ENCODE assay signal across 33 cellular contexts in the genomic region with DNA sequence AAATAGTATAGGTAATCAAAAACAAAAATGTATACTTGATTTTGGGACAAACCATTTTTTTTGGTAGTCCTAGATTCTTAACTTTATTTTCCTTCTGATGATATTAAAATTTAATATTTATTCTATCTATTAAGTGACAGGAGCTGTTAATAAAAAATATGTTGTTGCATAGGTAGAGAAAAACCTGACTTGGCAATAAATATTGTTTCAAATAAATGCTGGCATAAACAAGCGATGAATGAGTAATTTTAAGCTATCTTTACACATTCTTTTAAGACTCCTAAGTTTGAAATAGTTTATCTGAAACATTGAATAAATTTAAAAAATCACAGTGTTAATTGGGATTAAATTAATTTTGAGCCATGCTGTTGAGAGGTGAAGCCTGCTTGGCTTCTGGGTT.
DNase-seq lines count a peak whose midpoint lies in the region; ATAC-seq, FAIRE-seq and TF ChIP-seq lines count a peak whose summit lies in the region.
"Had no signal": no experiment of that assay in that cellular context is flagged by ENCODE, and none has a peak within 500 bp of the region (broad histone marks: within the 10 kb centered on the region; RNA-seq: fewer than 3 reads in every experiment).

No MANE protein-coding gene starts in this region.

- H3K23ac ChIP-seq in IMR-90 (ENCODE audit: low read depth, low read length), result no peak overlapping the region

- TF ChIP-seq CTCF in HepG2 (CRISPR knock-in tag; IDR thresholded peaks at IDR 0.05), result no peak
- no peak for TF ChIP-seq CTCF in right lobe of liver (IDR thresholded peaks at IDR 0.05)
- no peak for TF ChIP-seq CTCF in IMR-90 (conservative IDR thresholded peaks at IDR 0.05; ENCODE audit: low read depth, low read length)
- TF ChIP-seq CTCF in K562 (IDR thresholded peaks at IDR 0.05 in 2 of 3, conservative IDR thresholded peaks at IDR 0.05 in 1 of 3; ENCODE audit: insufficient read depth in 2 of 3, low read depth in 1 of 3, low read length in 3 of 3), result no peak

- no peak overlapping the region for H3K56ac ChIP-seq in IMR-90 (ENCODE audit: extremely low read depth, insufficient read depth, low read length)

- no peak for TF ChIP-seq EP300 in HepG2 (IDR thresholded peaks at IDR 0.05; ENCODE audit: low read depth in 2 of 2, low read length in 2 of 2)
- no peak for TF ChIP-seq EP300 in HepG2 (CRISPR knock-in tag; IDR thresholded peaks at IDR 0.05; ENCODE audit: borderline replicate concordance)
- no peak for TF ChIP-seq EP300 in K562 (IDR thresholded peaks at IDR 0.05; ENCODE audit: low read length)

- dilution Hi-C loops in IMR-90 (cut with HindIII; ENCODE audit: low sequenced_read_pairs, unreplicated experiment), result no loop called here

- in situ Hi-C loops in HepG2 (cut with HindIII; ENCODE audit: extremely low pct_ligation_motif_present, low pct_unique_long_range_greater_than_20kb), result no loop called here
- in situ Hi-C loops in IMR-90 (cut with MboI; ENCODE audit: low sequenced_read_pairs), result no loop called here
- in situ Hi-C loops in K562 (cut with MboI), result no loop called here

- TF ChIP-seq RAD21 in HepG2 (CRISPR knock-in tag; IDR thresholded peaks at IDR 0.05) (no peak), IMR-90 (IDR thresholded peaks at IDR 0.05; ENCODE audit: low read length) (no peak), K562 (CRISPR knock-in tag; conservative IDR thresholded peaks at IDR 0.05 in 1 of 2, IDR thresholded peaks at IDR 0.05 in 1 of 2) (no peak)

- H2AK5ac ChIP-seq in IMR-90 (ENCODE audit: low read depth, low read length), result no peak overlapping the region

- DNase-seq in HepG2 (ENCODE audit: low spot score) (no peak), right lobe of liver (no peak), IMR-90 (no peak), K562 (ENCODE audit: extremely low read depth in 1 of 4, low spot score in 3 of 4) (no peak), globus pallidus (ENCODE audit: low spot score) (no peak)
- DNase-seq: 8988T; ACHN; AML-193; BE2C; C1 segment of cervical spinal cord; Caco-2; Calu3; CD4-positive, alpha-beta memory T cell; CD4-positive, alpha-beta T cell; CD4-positive, CD25-positive, alpha-beta regulatory T cell; CD8-positive, alpha-beta memory T cell; CD8-positive, alpha-beta T cell; COR-L47; DMS 273 treated with DMSO at 0.1 percent for 48 hours; DMS153; DMS53; DMS79; DMS79 treated with DMSO at 0.1 percent for 48 hours; DND-41; EL had no signal

- no peak overlapping the region for H3K18ac ChIP-seq in IMR-90 (ENCODE audit: low read depth, low read length)

- no peak overlapping the region for H2BK5ac ChIP-seq in IMR-90 (ENCODE audit: low read depth, low read length, poor library complexity, severe bottlenecking)

- H2AFZ ChIP-seq in HepG2 (ENCODE audit: low read length), result no peak overlapping the region
- no peak overlapping the region for H2AFZ ChIP-seq in IMR-90 (replicated peaks; ENCODE audit: low read length, poor library complexity)
- H2AFZ ChIP-seq in K562 (ENCODE audit: low read depth, low read length), result no peak overlapping the region

- H3K4me3 ChIP-seq in HepG2 (replicated peaks in 1 of 3; ENCODE audit: insufficient read depth in 1 of 3, low read depth in 2 of 3, low read length in 3 of 3) (no peak overlapping the region), right lobe of liver (no peak overlapping the region), IMR-90 (ENCODE audit: insufficient read depth, low read depth, low read length) (no peak overlapping the region), K562 (no peak overlapping the region)
- H3K4me3 ChIP-seq: A549; BLaER1; BLaER1 treated with 17β-estradiol and CSF1 and Interleukin-3, amounts not matched to agents 10 nM and 100 nM had no signal

- no peak overlapping the region for H3K4me2 ChIP-seq in HepG2 (ENCODE audit: low read depth, low read length)
- H3K4me2 ChIP-seq in IMR-90 (ENCODE audit: low read depth, low read length), result no peak overlapping the region
- H3K4me2 ChIP-seq in K562 (ENCODE audit: insufficient read depth, low read length), result no peak overlapping the region
- H3K4me2 ChIP-seq: A549; BLaER1; BLaER1 treated with 17β-estradiol and CSF1 and Interleukin-3, amounts not matched to agents 10 nM and 100 nM had no signal

- no peaks in the 10 kb centered on the region for H3K9me3 ChIP-seq in HepG2 (ENCODE audit: low read length)
- no peaks in the 10 kb centered on the region for H3K9me3 ChIP-seq in right lobe of liver
- no peaks in the 10 kb centered on the region for H3K9me3 ChIP-seq in IMR-90 (ENCODE audit: control insufficient read depth, insufficient read depth, low read length)
- no peaks in the 10 kb centered on the region for H3K9me3 ChIP-seq in K562 (replicated peaks; ENCODE audit: control insufficient read depth, insufficient read depth, low read depth, low read length)
- H3K9me3 ChIP-seq: A549, BE2C, Caco-2 had no signal

- BruUV-seq in HepG2 (replicated peaks; lab: Mats Ljungman, UMichigan) (no TSS peak), IMR-90 (replicated peaks; lab: Mats Ljungman, UMichigan) (no TSS peak), K562 (replicated peaks; lab: Mats Ljungman, UMichigan) (no TSS peak)

- TF ChIP-seq POLR2A in HepG2 (IDR thresholded peaks at IDR 0.05; ENCODE audit: insufficient read depth in 1 of 2, low read depth in 2 of 2, low read length in 2 of 2), result no peak
- TF ChIP-seq POLR2A in right lobe of liver (IDR thresholded peaks at IDR 0.05), result no peak
- TF ChIP-seq POLR2A in IMR-90 (IDR thresholded peaks at IDR 0.05; ENCODE audit: low read depth, low read length), result no peak
- no peak for TF ChIP-seq POLR2A in K562 (conservative IDR thresholded peaks at IDR 0.05)

- H2BK120ac ChIP-seq in IMR-90 (ENCODE audit: low read depth, low read length), result no peak overlapping the region

- H3K4ac ChIP-seq in IMR-90 (ENCODE audit: low read depth, low read length), result no peak overlapping the region

- H3K9ac ChIP-seq in HepG2 (ENCODE audit: insufficient read depth, low read depth, low read length) (no peak overlapping the region), IMR-90 (ENCODE audit: low read depth, low read length) (no peak overlapping the region), K562 (ENCODE audit: insufficient read depth in 1 of 2, low read depth in 2 of 2, low read length in 2 of 2) (no peak overlapping the region)
- H3K9ac ChIP-seq: BLaER1; BLaER1 treated with 17β-estradiol and CSF1 and Interleukin-3, amounts not matched to agents 10 nM and 100 nM had no signal

- H3K9me1 ChIP-seq in IMR-90 (ENCODE audit: insufficient read depth, low read length), result no peaks in the 10 kb centered on the region
- no peaks in the 10 kb centered on the region for H3K9me1 ChIP-seq in K562 (ENCODE audit: control insufficient read depth, insufficient read depth, low read length)

- no peak for FAIRE-seq in HepG2 (lab: Jason Lieb, UNC)
- FAIRE-seq in K562 (lab: Jason Lieb, UNC), result no peak
- FAIRE-seq: A204.1, A549, D721Med had no signal

- no peak overlapping the region for H2AK9ac ChIP-seq in IMR-90 (replicated peaks; ENCODE audit: low read depth, low read length, poor library complexity)

- H3K79me1 ChIP-seq in IMR-90 (ENCODE audit: low read depth in 1 of 2, low read length in 2 of 2), result no peaks in the 10 kb centered on the region

- H4K8ac ChIP-seq in IMR-90 (ENCODE audit: low read depth in 2 of 2, low read length in 2 of 2), result no peak overlapping the region

- no peak for ATAC-seq in HepG2
- ATAC-seq in right lobe of liver, result no peak
- ATAC-seq in IMR-90 (ENCODE audit: low read depth), result no peak
- ATAC-seq in K562, result no peak
- ATAC-seq in HG02588 (IDR thresholded peaks at IDR 0.05; ENCODE audit: unreplicated experiment), result no peak
- ATAC-seq: A549; CD8-positive, alpha-beta T cell had no signal

- no peak overlapping the region for H3K14ac ChIP-seq in IMR-90 (replicated peaks; ENCODE audit: low read depth, low read length)

- 45% methylated on average over 1 of the region's 1 CpG for WGBS in HepG2 (ENCODE audit: low lambda C conversion rate)
- 92% methylated on average over 1 of the region's 1 CpG for WGBS in right lobe of liver (ENCODE audit: insufficient coverage, low coverage, low lambda C conversion rate, missing lambda C conversion rate)
- WGBS in IMR-90 (ENCODE audit: extremely low coverage in 2 of 2, insufficient read length in 1 of 2), 2 experiments, result no CpG with 5 or more reads among the region's 1 CpG
- whole genome bisulfite sequencing in K562 (ENCODE audit: insufficient coverage, low coverage, missing lambda C conversion rate), result 0% methylated on average over 1 of the region's 1 CpG

- H3K4me1 ChIP-seq in HepG2 (ENCODE audit: insufficient read depth, low read length) (no peaks in the 10 kb centered on the region), right lobe of liver (peaks cover 0 to 8% (median 3%) of the 10 kb centered on the region in 4 donors), IMR-90 (ENCODE audit: control insufficient read depth, insufficient read depth, low read length) (no peaks in the 10 kb centered on the region), K562 (replicated peaks in 1 of 2; ENCODE audit: control insufficient read depth in 2 of 2, insufficient read depth in 2 of 2, low read length in 2 of 2) (no peaks in the 10 kb centered on the region)
- H3K4me1 ChIP-seq: A549; BE2C; BLaER1; BLaER1 treated with 17β-estradiol and CSF1 and Interleukin-3, amounts not matched to agents 10 nM and 100 nM; Caco-2 had no signal

- no peak overlapping the region for H2BK20ac ChIP-seq in IMR-90 (ENCODE audit: low read depth, low read length)

- H3K36me3 ChIP-seq in HepG2 (replicated peaks in 1 of 2; ENCODE audit: control insufficient read depth in 1 of 2, insufficient read depth in 2 of 2, low read length in 2 of 2), result no peaks in the 10 kb centered on the region
- H3K36me3 ChIP-seq in right lobe of liver, result no peaks in the 10 kb centered on the region
- no peaks in the 10 kb centered on the region for H3K36me3 ChIP-seq in IMR-90 (ENCODE audit: control insufficient read depth, insufficient read depth, low read length)
- H3K36me3 ChIP-seq in K562 (ENCODE audit: control insufficient read depth, insufficient read depth, low read length), result no peaks in the 10 kb centered on the region
- H3K36me3 ChIP-seq: BE2C; BLaER1; BLaER1 treated with 17β-estradiol and CSF1 and Interleukin-3, amounts not matched to agents 10 nM and 100 nM had no signal

- H2BK15ac ChIP-seq in IMR-90 (ENCODE audit: low read depth, low read length), result no peak overlapping the region

- no peak overlapping the region for H4K5ac ChIP-seq in IMR-90 (ENCODE audit: low read depth, low read length)

- CTCF ChIA-PET in HepG2 (lab: Yijun Ruan, JAX; ENCODE audit: low intra/inter-chr PET ratio, low total read pairs), result no interaction called here
- CTCF ChIA-PET in IMR-90 (lab: Yijun Ruan, JAX), result no interaction called here
- CTCF ChIA-PET in K562 (lab: Yijun Ruan, JAX; ENCODE audit: low intra/inter-chr PET ratio), result no interaction called here

- no peaks in the 10 kb centered on the region for H3K27me3 ChIP-seq in HepG2 (ENCODE audit: control insufficient read depth in 1 of 2, insufficient read depth in 2 of 2, low read length in 2 of 2)
- no peaks in the 10 kb centered on the region for H3K27me3 ChIP-seq in right lobe of liver
- peaks cover 2% of the 10 kb centered on the region; the same call in 1 of the 2 replicates for H3K27me3 ChIP-seq in IMR-90 (ENCODE audit: control insufficient read depth, insufficient read depth, low read length)
- no peaks in the 10 kb centered on the region for H3K27me3 ChIP-seq in K562 (ENCODE audit: control insufficient read depth in 2 of 2, insufficient read depth in 2 of 2, low read length in 2 of 2)
- H3K27me3 ChIP-seq: BE2C; BLaER1; BLaER1 treated with 17β-estradiol and CSF1 and Interleukin-3, amounts not matched to agents 10 nM and 100 nM had no signal

- H4K20me1 ChIP-seq in HepG2 (ENCODE audit: insufficient read depth, low read length), result no peaks in the 10 kb centered on the region
- no peaks in the 10 kb centered on the region for H4K20me1 ChIP-seq in IMR-90 (ENCODE audit: insufficient read depth, low read length)
- H4K20me1 ChIP-seq in K562 (replicated peaks; ENCODE audit: control insufficient read depth, insufficient read depth, low read length), result no peaks in the 10 kb centered on the region
- H4K20me1 ChIP-seq: BLaER1; BLaER1 treated with 17β-estradiol and CSF1 and Interleukin-3, amounts not matched to agents 10 nM and 100 nM had no signal

- H3K27ac ChIP-seq in HepG2 (ENCODE audit: extremely low read length, insufficient read depth, low read length), result no peak overlapping the region
- H3K27ac ChIP-seq in right lobe of liver, result no peak overlapping the region
- no peak overlapping the region for H3K27ac ChIP-seq in IMR-90 (ENCODE audit: insufficient read depth, low read length)
- no peak overlapping the region for H3K27ac ChIP-seq in K562 (ENCODE audit: extremely low read depth, low read depth, low read length)
- H3K27ac ChIP-seq: 22Rv1; A549; BLaER1; BLaER1 treated with 17β-estradiol and CSF1 and Interleukin-3, amounts not matched to agents 10 nM and 100 nM; C4-2B had no signal

- intact Hi-C loops in HepG2 (cut with micrococcal nuclease; ENCODE audit: unreplicated experiment), result no loop called here
- intact Hi-C loops in right lobe of liver (cut with DNase I), result no loop called here
- intact Hi-C loops in IMR-90 (cut with micrococcal nuclease), result no loop called here
- intact Hi-C loops in K562 (cut with micrococcal nuclease), result no loop called here

- POLR2A ChIA-PET in HepG2 (lab: Yijun Ruan, JAX) (no interaction called here), IMR-90 (lab: Charles Lee; ENCODE audit: unreplicated experiment) (no interaction called here), K562 (lab: Yijun Ruan, JAX) (no interaction called here)

- H4K91ac ChIP-seq in IMR-90 (ENCODE audit: insufficient read depth, low read depth, low read length), result no peak overlapping the region

- no peaks in the 10 kb centered on the region for H3K79me2 ChIP-seq in HepG2 (ENCODE audit: insufficient read depth, low read length)
- H3K79me2 ChIP-seq in K562 (ENCODE audit: control insufficient read depth, insufficient read depth, low read length), result no peaks in the 10 kb centered on the region

Comparison
In these comparisons a context has a peak if more than half of its experiments do, and no peak if none do; other contexts are left out.
1. Of the 241 proteins assayed by ChIP-seq in both HepG2 and K562: peak only in HepG2: MAFF and MAFK; only in K562: none; in both: none; in neither: 239.